8 cellular contexts compared by ENCODE assay signal in the genomic region with DNA sequence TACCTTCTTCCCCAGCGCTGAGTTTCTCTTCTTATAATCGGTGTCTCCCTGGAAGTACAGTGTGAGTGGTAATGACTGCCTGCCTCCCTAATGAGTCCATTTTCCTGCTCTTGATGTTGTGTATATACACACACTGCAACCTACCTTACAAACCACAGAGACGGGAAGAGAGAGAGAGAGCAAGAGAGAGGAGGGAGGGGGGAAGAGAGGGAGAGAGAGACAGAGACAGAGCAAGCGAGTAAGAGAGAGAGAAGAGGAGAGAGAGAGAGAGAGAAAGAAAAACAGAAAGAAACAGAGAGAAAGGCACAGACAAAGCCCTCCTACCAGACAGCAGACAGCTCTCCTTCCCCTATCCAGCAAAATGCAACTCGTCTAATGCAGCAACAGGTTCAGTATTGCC. TPM values are rescaled to one million over a fixed set of nuclear protein-coding genes. Genes with fewer than 3 reads are reported as not detected.
DNase-seq lines count a peak whose midpoint lies in the region; ATAC-seq and TF ChIP-seq lines count a peak whose summit lies in the region.

No MANE protein-coding gene starts in this region.

- H3K4me3 Mint-ChIP-seq in activated T-cell treated with anti-CD3 and anti-CD28 coated beads, Interleukin-2, amount 50 U/mL, for 72 hours = peak overlapping the region; percentile 69 to 78
- H3K4me3 Mint-ChIP-seq in glutamatergic neuron (ENCODE audit: unreplicated experiment) = peak overlapping the region; percentile 30

- H3K4me1 Mint-ChIP-seq in activated T-cell treated with anti-CD3 and anti-CD28 coated beads, Interleukin-2, amount 50 U/mL, for 72 hours (ENCODE audit: low read depth) = peaks cover 57% of the 10 kb centered on the region
- peaks cover 14% of the 10 kb centered on the region for H3K4me1 Mint-ChIP-seq in glutamatergic neuron (ENCODE audit: low read depth, unreplicated experiment)

- ATAC-seq in GM21737 (IDR thresholded peaks at IDR 0.05; ENCODE audit: unreplicated experiment) = peak; percentile 71
- ATAC-seq in activated T-cell treated with anti-CD3 and anti-CD28 coated beads, Interleukin-2, amount 50 U/mL, for 72 hours (replicated peaks in 1 of 2) = peak; percentile 82 to 87

- no peak overlapping the region for H3K27ac ChIP-seq in WERI-Rb-1

- H3K36me3 Mint-ChIP-seq in activated T-cell treated with anti-CD3 and anti-CD28 coated beads, Interleukin-2, amount 50 U/mL, for 72 hours (ENCODE audit: insufficient read depth in 2 of 2) = peaks cover 2 to 3% of the 10 kb centered on the region in 2 donors
- H3K36me3 Mint-ChIP-seq in glutamatergic neuron (ENCODE audit: unreplicated experiment) = peaks cover 10% of the 10 kb centered on the region

- H3K27ac Mint-ChIP-seq in activated T-cell treated with anti-CD3 and anti-CD28 coated beads, Interleukin-2, amount 50 U/mL, for 72 hours = peak overlapping the region; percentile 51
- peak overlapping the region; percentile 53 for H3K27ac Mint-ChIP-seq in glutamatergic neuron (ENCODE audit: unreplicated experiment)

- peak; percentile 95 for DNase-seq in G401 (ENCODE audit: low spot score)
- DNase-seq in NCI-H146 treated with DMSO at 0.1 percent for 48 hours (lab: John Stamatoyannopoulos, UW; ENCODE audit: unreplicated experiment) = peak; percentile 95
- peak; percentile 2 to 3 for DNase-seq in activated T-cell treated with anti-CD3 and anti-CD28 coated beads, Interleukin-2, amount 50 U/mL, for 72 hours
- DNase-seq in glutamatergic neuron = no peak
- peak; percentile 85 for DNase-seq in pons (ENCODE audit: low spot score)
- no peak for DNase-seq in NCI-H524 treated with DMSO at 0.1 percent for 48 hours (lab: John Stamatoyannopoulos, UW)
- DNase-seq in WERI-Rb-1 = no peak

- H3K4me3 ChIP-seq in WERI-Rb-1 (ENCODE audit: low read depth, low read length) = no peak overlapping the region

- no peaks in the 10 kb centered on the region for H3K9me3 ChIP-seq in WERI-Rb-1 (ENCODE audit: severe bottlenecking)

- H3K27me3 Mint-ChIP-seq in activated T-cell treated with anti-CD3 and anti-CD28 coated beads, Interleukin-2, amount 50 U/mL, for 72 hours (ENCODE audit: low read depth) = no peaks in the 10 kb centered on the region
- H3K27me3 Mint-ChIP-seq in glutamatergic neuron (ENCODE audit: unreplicated experiment) = no peaks in the 10 kb centered on the region

- H3K36me3 ChIP-seq in WERI-Rb-1 = no peaks in the 10 kb centered on the region

- H3K9me3 Mint-ChIP-seq in activated T-cell treated with anti-CD3 and anti-CD28 coated beads, Interleukin-2, amount 50 U/mL, for 72 hours = peaks cover 0 to 2% of the 10 kb centered on the region in 2 donors
- no peaks in the 10 kb centered on the region for H3K9me3 Mint-ChIP-seq in glutamatergic neuron (ENCODE audit: unreplicated experiment)

- TF ChIP-seq CTCF in glutamatergic neuron (IDR thresholded peaks at IDR 0.05; ENCODE audit: partially characterized antibody, unreplicated experiment) = no peak
- TF ChIP-seq CTCF in WERI-Rb-1 (IDR thresholded peaks at IDR 0.05; ENCODE audit: low read depth, low read length) = no peak

- no peaks in the 10 kb centered on the region for H3K27me3 ChIP-seq in WERI-Rb-1 (ENCODE audit: insufficient read depth, low read depth, severe bottlenecking)

- in situ Hi-C loops in G401 (cut with HindIII; ENCODE audit: low sequenced_read_pairs) = no loop called here

RNA-seq across cellular contexts. Expression of gene ZBTB20, which starts 46.9 kb away (rescaled TPM):
- 0.10 and 0.74 TPM in 2 replicates for total RNA-seq in G401 (2014; rRNA removed; shearing (Covaris generic))
- total RNA-seq in activated T-cell treated with anti-CD3 and anti-CD28 coated beads, Interleukin-2, amount 50 U/mL, for 72 hours = 10 to 100 TPM; 19.8 to 23.1 TPM
- 27.5 TPM for total RNA-seq in glutamatergic neuron (ENCODE audit: unreplicated experiment)

Comparison
In these comparisons a context has a peak if more than half of its experiments do, and no peak if none do; other contexts are left out.
1. DNase-seq: peak in G401 (single experiment), NCI-H146 treated with DMSO at 0.1 percent for 48 hours (single experiment), activated T-cell treated with anti-CD3 and anti-CD28 coated beads, Interleukin-2, amount 50 U/mL, for 72 hours (2 of 2) and pons (single experiment); none in glutamatergic neuron (single experiment), NCI-H524 treated with DMSO at 0.1 percent for 48 hours (single experiment) and WERI-Rb-1 (single experiment).
2. RNA of gene ZBTB20, which starts 46.9 kb away (total RNA-seq): 27.5 TPM in glutamatergic neuron (single experiment) and 19.8 to 23.1 TPM in activated T-cell treated with anti-CD3 and anti-CD28 coated beads, Interleukin-2, amount 50 U/mL, for 72 hours; 0.10 to 0.74 TPM in G401; every median in the first group is over 10 times any median in the second.